2 cellular contexts compared by ENCODE assay signal in the genomic region with DNA sequence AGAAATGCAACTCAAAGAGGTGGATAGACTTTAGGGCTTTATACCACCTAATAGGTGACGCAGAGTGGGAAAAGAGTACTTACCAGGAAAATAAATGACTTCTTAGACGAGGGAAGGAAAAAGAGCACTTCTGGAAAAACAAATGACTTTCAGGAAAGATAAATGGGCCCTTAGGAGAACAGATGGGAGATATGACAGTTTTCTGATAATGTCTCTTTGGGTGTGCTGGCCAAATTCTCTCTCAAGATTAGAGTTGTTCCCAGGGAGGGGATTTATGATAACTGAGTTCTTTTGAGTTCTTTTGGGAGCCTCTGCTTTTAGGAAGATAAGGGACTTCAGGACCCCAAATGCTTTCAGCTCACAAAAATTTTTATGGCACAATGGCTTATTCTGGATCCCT.
TF ChIP-seq lines count a peak whose summit lies in the region.

No MANE protein-coding gene starts in this region.

TF ChIP-seq in A549, 52 proteins besides CTCF, POLR2A, EP300 and RAD21 (continued from another document):
- TF ChIP-seq, protein P1, sequence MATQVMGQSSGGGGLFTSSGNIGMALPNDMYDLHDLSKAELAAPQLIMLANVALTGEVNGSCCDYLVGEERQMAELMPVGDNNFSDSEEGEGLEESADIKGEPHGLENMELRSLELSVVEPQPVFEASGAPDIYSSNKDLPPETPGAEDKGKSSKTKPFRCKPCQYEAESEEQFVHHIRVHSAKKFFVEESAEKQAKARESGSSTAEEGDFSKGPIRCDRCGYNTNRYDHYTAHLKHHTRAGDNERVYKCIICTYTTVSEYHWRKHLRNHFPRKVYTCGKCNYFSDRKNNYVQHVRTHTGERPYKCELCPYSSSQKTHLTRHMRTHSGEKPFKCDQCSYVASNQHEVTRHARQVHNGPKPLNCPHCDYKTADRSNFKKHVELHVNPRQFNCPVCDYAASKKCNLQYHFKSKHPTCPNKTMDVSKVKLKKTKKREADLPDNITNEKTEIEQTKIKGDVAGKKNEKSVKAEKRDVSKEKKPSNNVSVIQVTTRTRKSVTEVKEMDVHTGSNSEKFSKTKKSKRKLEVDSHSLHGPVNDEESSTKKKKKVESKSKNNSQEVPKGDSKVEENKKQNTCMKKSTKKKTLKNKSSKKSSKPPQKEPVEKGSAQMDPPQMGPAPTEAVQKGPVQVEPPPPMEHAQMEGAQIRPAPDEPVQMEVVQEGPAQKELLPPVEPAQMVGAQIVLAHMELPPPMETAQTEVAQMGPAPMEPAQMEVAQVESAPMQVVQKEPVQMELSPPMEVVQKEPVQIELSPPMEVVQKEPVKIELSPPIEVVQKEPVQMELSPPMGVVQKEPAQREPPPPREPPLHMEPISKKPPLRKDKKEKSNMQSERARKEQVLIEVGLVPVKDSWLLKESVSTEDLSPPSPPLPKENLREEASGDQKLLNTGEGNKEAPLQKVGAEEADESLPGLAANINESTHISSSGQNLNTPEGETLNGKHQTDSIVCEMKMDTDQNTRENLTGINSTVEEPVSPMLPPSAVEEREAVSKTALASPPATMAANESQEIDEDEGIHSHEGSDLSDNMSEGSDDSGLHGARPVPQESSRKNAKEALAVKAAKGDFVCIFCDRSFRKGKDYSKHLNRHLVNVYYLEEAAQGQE (IDR thresholded peaks at IDR 0.05), result no peak
- no peak for TF ChIP-seq FOSL2 (IDR thresholded peaks at IDR 0.05)
- no peak for TF ChIP-seq FOSL2 (CRISPR knock-in tag; IDR thresholded peaks at IDR 0.05)
- no peak for TF ChIP-seq RNF2 (IDR thresholded peaks at IDR 0.05; ENCODE audit: borderline replicate concordance, low read depth)
- TF ChIP-seq JUNB (IDR thresholded peaks at IDR 0.05), result no peak
- no peak for TF ChIP-seq SMC3 (IDR thresholded peaks at IDR 0.05)
- TF ChIP-seq CHD4 (IDR thresholded peaks at IDR 0.05; ENCODE audit: borderline replicate concordance), result no peak
- no peak for TF ChIP-seq CBX2 (IDR thresholded peaks at IDR 0.05; ENCODE audit: borderline replicate concordance, low read depth)
- TF ChIP-seq, protein P2, sequence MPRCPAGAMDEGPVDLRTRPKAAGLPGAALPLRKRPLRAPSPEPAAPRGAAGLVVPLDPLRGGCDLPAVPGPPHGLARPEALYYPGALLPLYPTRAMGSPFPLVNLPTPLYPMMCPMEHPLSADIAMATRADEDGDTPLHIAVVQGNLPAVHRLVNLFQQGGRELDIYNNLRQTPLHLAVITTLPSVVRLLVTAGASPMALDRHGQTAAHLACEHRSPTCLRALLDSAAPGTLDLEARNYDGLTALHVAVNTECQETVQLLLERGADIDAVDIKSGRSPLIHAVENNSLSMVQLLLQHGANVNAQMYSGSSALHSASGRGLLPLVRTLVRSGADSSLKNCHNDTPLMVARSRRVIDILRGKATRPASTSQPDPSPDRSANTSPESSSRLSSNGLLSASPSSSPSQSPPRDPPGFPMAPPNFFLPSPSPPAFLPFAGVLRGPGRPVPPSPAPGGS (IDR thresholded peaks at IDR 0.05), result no peak
- TF ChIP-seq HOXA7 (CRISPR knock-in tag; IDR thresholded peaks at IDR 0.05), result no peak
- TF ChIP-seq POLR2AphosphoS2 (conservative IDR thresholded peaks at IDR 0.05; ENCODE audit: low read length), result no peak
- no peak for TF ChIP-seq TFCP2L1 (CRISPR knock-in tag; IDR thresholded peaks at IDR 0.05)
- TF ChIP-seq HEYL (CRISPR knock-in tag; IDR thresholded peaks at IDR 0.05), result no peak
- TF ChIP-seq, protein P3, sequence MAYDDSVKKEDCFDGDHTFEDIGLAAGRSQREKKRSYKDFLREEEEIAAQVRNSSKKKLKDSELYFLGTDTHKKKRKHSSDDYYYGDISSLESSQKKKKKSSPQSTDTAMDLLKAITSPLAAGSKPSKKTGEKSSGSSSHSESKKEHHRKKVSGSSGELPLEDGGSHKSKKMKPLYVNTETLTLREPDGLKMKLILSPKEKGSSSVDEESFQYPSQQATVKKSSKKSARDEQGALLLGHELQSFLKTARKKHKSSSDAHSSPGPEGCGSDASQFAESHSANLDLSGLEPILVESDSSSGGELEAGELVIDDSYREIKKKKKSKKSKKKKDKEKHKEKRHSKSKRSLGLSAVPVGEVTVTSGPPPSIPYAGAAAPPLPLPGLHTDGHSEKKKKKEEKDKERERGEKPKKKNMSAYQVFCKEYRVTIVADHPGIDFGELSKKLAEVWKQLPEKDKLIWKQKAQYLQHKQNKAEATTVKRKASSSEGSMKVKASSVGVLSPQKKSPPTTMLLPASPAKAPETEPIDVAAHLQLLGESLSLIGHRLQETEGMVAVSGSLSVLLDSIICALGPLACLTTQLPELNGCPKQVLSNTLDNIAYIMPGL (CRISPR knock-in tag; IDR thresholded peaks at IDR 0.05; ENCODE audit: borderline replicate concordance), result no peak

TF ChIP-seq in K562, 482 proteins besides CTCF, POLR2A, EP300 and RAD21 (continued from another document and continues in another):
- TF ChIP-seq ZBTB49 (CRISPR knock-in tag; IDR thresholded peaks at IDR 0.05; ENCODE audit: borderline replicate concordance) (no peak), RBM14 (IDR thresholded peaks at IDR 0.05; ENCODE audit: borderline replicate concordance, insufficient read depth, low read depth, low read length) (no peak), MCM3 (IDR thresholded peaks at IDR 0.05) (no peak), CBFA2T2 (conservative IDR thresholded peaks at IDR 0.05) (peak; percentile 18; the same call in 1 of the 2 replicates), KDM2B (CRISPR knock-in tag; IDR thresholded peaks at IDR 0.05) (no peak), CBFA2T3 (IDR thresholded peaks at IDR 0.05) (peak; percentile 43; the same call in 1 of the 2 replicates), PHB2 (IDR thresholded peaks at IDR 0.05; ENCODE audit: low read depth) (no peak), MEIS2 (IDR thresholded peaks at IDR 0.05; ENCODE audit: partially characterized antibody) (peak; percentile 51), SOX6 (IDR thresholded peaks at IDR 0.05) (peak; percentile 23; the same call in 1 of the 2 replicates), HNRNPUL1 (IDR thresholded peaks at IDR 0.05; ENCODE audit: low read length) (no peak), SMARCE1 (IDR thresholded peaks at IDR 0.05) (peak; percentile 31; the same call in 1 of the 2 replicates), PBX2 (CRISPR knock-in tag; IDR thresholded peaks at IDR 0.05; ENCODE audit: low read depth) (no peak), PBX2 (tag; conservative IDR thresholded peaks at IDR 0.05; ENCODE audit: low read depth) (peak; percentile 43; the same call in 1 of the 2 replicates), ZFPM2 (CRISPR knock-in tag; IDR thresholded peaks at IDR 0.05) (no peak), RNF2 (IDR thresholded peaks at IDR 0.05) (no peak), ZNF518B (CRISPR knock-in tag; IDR thresholded peaks at IDR 0.05) (no peak), SP1 (CRISPR knock-in tag; IDR thresholded peaks at IDR 0.05) (no peak), ARID1B (IDR thresholded peaks at IDR 0.05) (peak; percentile 36), GATAD2A (IDR thresholded peaks at IDR 0.05) (no peak), SIX5 (IDR thresholded peaks at IDR 0.05; ENCODE audit: borderline replicate concordance in 1 of 2, insufficient read depth in 1 of 2, low read depth in 1 of 2, low read length in 2 of 2) (no peak), ZNF586 (CRISPR knock-in tag; conservative IDR thresholded peaks at IDR 0.05) (no peak), FOS (IDR thresholded peaks at IDR 0.05; ENCODE audit: extremely low read depth, insufficient read length) (no peak)
- TF ChIP-seq, protein P4, sequence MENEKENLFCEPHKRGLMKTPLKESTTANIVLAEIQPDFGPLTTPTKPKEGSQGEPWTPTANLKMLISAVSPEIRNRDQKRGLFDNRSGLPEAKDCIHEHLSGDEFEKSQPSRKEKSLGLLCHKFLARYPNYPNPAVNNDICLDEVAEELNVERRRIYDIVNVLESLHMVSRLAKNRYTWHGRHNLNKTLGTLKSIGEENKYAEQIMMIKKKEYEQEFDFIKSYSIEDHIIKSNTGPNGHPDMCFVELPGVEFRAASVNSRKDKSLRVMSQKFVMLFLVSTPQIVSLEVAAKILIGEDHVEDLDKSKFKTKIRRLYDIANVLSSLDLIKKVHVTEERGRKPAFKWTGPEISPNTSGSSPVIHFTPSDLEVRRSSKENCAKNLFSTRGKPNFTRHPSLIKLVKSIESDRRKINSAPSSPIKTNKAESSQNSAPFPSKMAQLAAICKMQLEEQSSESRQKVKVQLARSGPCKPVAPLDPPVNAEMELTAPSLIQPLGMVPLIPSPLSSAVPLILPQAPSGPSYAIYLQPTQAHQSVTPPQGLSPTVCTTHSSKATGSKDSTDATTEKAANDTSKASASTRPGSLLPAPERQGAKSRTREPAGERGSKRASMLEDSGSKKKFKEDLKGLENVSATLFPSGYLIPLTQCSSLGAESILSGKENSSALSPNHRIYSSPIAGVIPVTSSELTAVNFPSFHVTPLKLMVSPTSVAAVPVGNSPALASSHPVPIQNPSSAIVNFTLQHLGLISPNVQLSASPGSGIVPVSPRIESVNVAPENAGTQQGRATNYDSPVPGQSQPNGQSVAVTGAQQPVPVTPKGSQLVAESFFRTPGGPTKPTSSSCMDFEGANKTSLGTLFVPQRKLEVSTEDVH (IDR thresholded peaks at IDR 0.05; ENCODE audit: low read depth, partially characterized antibody), result no peak
- TF ChIP-seq, protein P5, sequence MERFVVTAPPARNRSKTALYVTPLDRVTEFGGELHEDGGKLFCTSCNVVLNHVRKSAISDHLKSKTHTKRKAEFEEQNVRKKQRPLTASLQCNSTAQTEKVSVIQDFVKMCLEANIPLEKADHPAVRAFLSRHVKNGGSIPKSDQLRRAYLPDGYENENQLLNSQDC (CRISPR knock-in tag; IDR thresholded peaks at IDR 0.05), result no peak
